ENCODE assay signal across 1 cellular context in genomic region chr2:98508690-98509054, GRCh38.
TF ChIP-seq lines count a peak whose summit lies in the region.

No MANE protein-coding gene starts in this region.

TF ChIP-seq in GM12878, 131 proteins besides CTCF, POLR2A, EP300 and RAD21 (continued from another document):
- peak; percentile 43; the same call in 1 of the 2 replicates for TF ChIP-seq RUNX3 (IDR thresholded peaks at IDR 0.05; ENCODE audit: low read length)
- no peak for TF ChIP-seq NRF1 (conservative IDR thresholded peaks at IDR 0.05; ENCODE audit: low read depth, low read length)
- TF ChIP-seq ATF7 (IDR thresholded peaks at IDR 0.05; ENCODE audit: low read depth) = peak; percentile 45
- TF ChIP-seq ZBTB4 (CRISPR knock-in tag; IDR thresholded peaks at IDR 0.05) = no peak
- TF ChIP-seq STAT1 (conservative IDR thresholded peaks at IDR 0.05) = no peak
- no peak for TF ChIP-seq MAX (IDR thresholded peaks at IDR 0.05; ENCODE audit: low read depth, low read length)
- no peak for TF ChIP-seq BCLAF1 (IDR thresholded peaks at IDR 0.05)
- TF ChIP-seq ZBTB33 (IDR thresholded peaks at IDR 0.05) = no peak
